ENCODE assay signal across 17 cellular contexts in genomic region chr16:68400083-68400923, GRCh38. TPM values are rescaled to one million over a fixed set of nuclear protein-coding genes. Genes with fewer than 3 reads are reported as not detected.
A peak's percentile ranks its signal among the peaks of the same experiment; 100 is the strongest.
DNase-seq lines count a peak whose midpoint lies in the region; ATAC-seq lines count a peak whose summit lies in the region.
"Had no signal": no experiment of that assay in that cellular context is flagged by ENCODE, and none has a peak within 500 bp of the region (broad histone marks: within the 10 kb centered on the region; RNA-seq: fewer than 3 reads in every experiment).

No MANE protein-coding gene starts in this region.

- no peak overlapping the region for H3K4me3 Mint-ChIP-seq in activated CD4-positive, alpha-beta T cell treated with anti-CD3 and anti-CD28 coated beads for 36 hours
- no peak overlapping the region for H3K4me3 Mint-ChIP-seq in activated naive CD4-positive, alpha-beta T cell treated with anti-CD3 and anti-CD28 coated beads for 36 hours
- H3K4me3 Mint-ChIP-seq in activated naive CD4-positive, alpha-beta T cell treated with anti-CD3 and anti-CD28 coated beads, Interleukin-2, amount 10 ng/mL, durations not matched to agents 7 days and 5 days: no peak overlapping the region
- H3K4me3 Mint-ChIP-seq in activated T-cell treated with anti-CD3 and anti-CD28 coated beads, Interleukin-2, amount 50 U/mL, for 72 hours: no peak overlapping the region
- H3K4me3 Mint-ChIP-seq in stimulated activated effector memory CD8-positive, alpha-beta T cell treated with anti-CD3 and anti-CD28 coated beads, Interleukin-12 subunit alpha, Interleukin-12 subunit beta, amount 100 ng/mL, for 72 hours: no peak overlapping the region

- POLR2A ChIA-PET in activated CD4-positive, alpha-beta T cell treated with anti-CD3 and anti-CD28 coated beads for 36 hours (lab: Charles Lee): interaction anchor here (0.6 to 1.2 kb wide), 2 partner anchors 17 to 169 kb away, joined by 3 to 4 read pairs; no protein-coding TSS in a partner anchor

- peak; percentile 89 for ATAC-seq in activated CD4-positive, alpha-beta T cell treated with anti-CD3 and anti-CD28 coated beads for 36 hours
- ATAC-seq in activated T-cell treated with anti-CD3 and anti-CD28 coated beads, Interleukin-2, amount 50 U/mL, for 72 hours (replicated peaks in 1 of 2): peak; percentile 91
- peak; percentile 78 for ATAC-seq in stimulated activated effector memory CD8-positive, alpha-beta T cell treated with anti-CD3 and anti-CD28 coated beads, Interleukin-12 subunit alpha, Interleukin-12 subunit beta, amount 100 ng/mL, for 72 hours
- ATAC-seq: HepG2 had no signal

- no peak overlapping the region for H3K27ac Mint-ChIP-seq in activated CD4-positive, alpha-beta T cell treated with anti-CD3 and anti-CD28 coated beads for 36 hours
- H3K27ac Mint-ChIP-seq in activated naive CD4-positive, alpha-beta T cell treated with anti-CD3 and anti-CD28 coated beads for 36 hours: no peak overlapping the region
- no peak overlapping the region for H3K27ac Mint-ChIP-seq in activated naive CD4-positive, alpha-beta T cell treated with anti-CD3 and anti-CD28 coated beads, Interleukin-2, amount 10 ng/mL, durations not matched to agents 7 days and 5 days
- no peak overlapping the region for H3K27ac Mint-ChIP-seq in activated T-cell treated with anti-CD3 and anti-CD28 coated beads, Interleukin-2, amount 50 U/mL, for 72 hours
- H3K27ac Mint-ChIP-seq in stimulated activated effector memory CD8-positive, alpha-beta T cell treated with anti-CD3 and anti-CD28 coated beads, Interleukin-12 subunit alpha, Interleukin-12 subunit beta, amount 100 ng/mL, for 72 hours: no peak overlapping the region

- CTCF ChIA-PET in activated CD4-positive, alpha-beta T cell treated with anti-CD3 and anti-CD28 coated beads for 36 hours (lab: Charles Lee): interaction anchor here (0.6 to 2.1 kb wide), 8 partner anchors 23 to 927 kb away, joined by 3 to 6 read pairs (median 4); no protein-coding TSS in a partner anchor
- CTCF ChIA-PET in activated naive CD4-positive, alpha-beta T cell treated with anti-CD3 and anti-CD28 coated beads for 36 hours (lab: Charles Lee): interaction anchor here (0.6 to 2.2 kb wide), 5 partner anchors 15 to 766 kb away, joined by 3 to 8 read pairs (median 3); no protein-coding TSS in a partner anchor
- CTCF ChIA-PET in activated naive CD4-positive, alpha-beta T cell treated with anti-CD3 and anti-CD28 coated beads, Interleukin-2, amount 10 ng/mL, durations not matched to agents 7 days and 5 days (lab: Charles Lee): interaction anchor here (0.7 to 1.2 kb wide), 3 partner anchors 43 to 138 kb away, joined by 3 to 5 read pairs (median 4); no protein-coding TSS in a partner anchor

- intact Hi-C loops in activated CD4-positive, alpha-beta T cell treated with anti-CD3 and anti-CD28 coated beads for 36 hours (cut with DNase I, micrococcal nuclease): no loop called here
- intact Hi-C loops in activated naive CD4-positive, alpha-beta T cell treated with anti-CD3 and anti-CD28 coated beads for 36 hours (cut with micrococcal nuclease): loop anchor here (5.0 kb wide), 1 partner anchor 33 kb away; no protein-coding TSS in a partner anchor

- no peaks in the 10 kb centered on the region for H3K9me3 Mint-ChIP-seq in activated CD4-positive, alpha-beta T cell treated with anti-CD3 and anti-CD28 coated beads for 36 hours (ENCODE audit: low read depth)
- no peaks in the 10 kb centered on the region for H3K9me3 Mint-ChIP-seq in activated naive CD4-positive, alpha-beta T cell treated with anti-CD3 and anti-CD28 coated beads for 36 hours
- no peaks in the 10 kb centered on the region for H3K9me3 Mint-ChIP-seq in activated naive CD4-positive, alpha-beta T cell treated with anti-CD3 and anti-CD28 coated beads, Interleukin-2, amount 10 ng/mL, durations not matched to agents 7 days and 5 days
- H3K9me3 Mint-ChIP-seq in activated T-cell treated with anti-CD3 and anti-CD28 coated beads, Interleukin-2, amount 50 U/mL, for 72 hours: no peaks in the 10 kb centered on the region
- H3K9me3 Mint-ChIP-seq in stimulated activated effector memory CD8-positive, alpha-beta T cell treated with anti-CD3 and anti-CD28 coated beads, Interleukin-12 subunit alpha, Interleukin-12 subunit beta, amount 100 ng/mL, for 72 hours: no peaks in the 10 kb centered on the region

- H3K36me3 Mint-ChIP-seq in activated CD4-positive, alpha-beta T cell treated with anti-CD3 and anti-CD28 coated beads for 36 hours (ENCODE audit: low read depth): no peaks in the 10 kb centered on the region
- no peaks in the 10 kb centered on the region for H3K36me3 Mint-ChIP-seq in activated naive CD4-positive, alpha-beta T cell treated with anti-CD3 and anti-CD28 coated beads for 36 hours (ENCODE audit: low read depth)
- H3K36me3 Mint-ChIP-seq in activated naive CD4-positive, alpha-beta T cell treated with anti-CD3 and anti-CD28 coated beads, Interleukin-2, amount 10 ng/mL, durations not matched to agents 7 days and 5 days: no peaks in the 10 kb centered on the region
- H3K36me3 Mint-ChIP-seq in activated T-cell treated with anti-CD3 and anti-CD28 coated beads, Interleukin-2, amount 50 U/mL, for 72 hours (ENCODE audit: insufficient read depth in 2 of 2): no peaks in the 10 kb centered on the region
- H3K36me3 Mint-ChIP-seq in stimulated activated effector memory CD8-positive, alpha-beta T cell treated with anti-CD3 and anti-CD28 coated beads, Interleukin-12 subunit alpha, Interleukin-12 subunit beta, amount 100 ng/mL, for 72 hours: no peaks in the 10 kb centered on the region

- no peaks in the 10 kb centered on the region for H3K27me3 Mint-ChIP-seq in activated CD4-positive, alpha-beta T cell treated with anti-CD3 and anti-CD28 coated beads for 36 hours
- H3K27me3 Mint-ChIP-seq in activated naive CD4-positive, alpha-beta T cell treated with anti-CD3 and anti-CD28 coated beads for 36 hours (ENCODE audit: low read depth): no peaks in the 10 kb centered on the region
- H3K27me3 Mint-ChIP-seq in activated naive CD4-positive, alpha-beta T cell treated with anti-CD3 and anti-CD28 coated beads, Interleukin-2, amount 10 ng/mL, durations not matched to agents 7 days and 5 days: peaks cover 62% of the 10 kb centered on the region
- no peaks in the 10 kb centered on the region for H3K27me3 Mint-ChIP-seq in activated T-cell treated with anti-CD3 and anti-CD28 coated beads, Interleukin-2, amount 50 U/mL, for 72 hours (ENCODE audit: low read depth)

- peaks cover 21% of the 10 kb centered on the region for H3K4me1 Mint-ChIP-seq in activated CD4-positive, alpha-beta T cell treated with anti-CD3 and anti-CD28 coated beads for 36 hours
- peaks cover 20% of the 10 kb centered on the region for H3K4me1 Mint-ChIP-seq in activated naive CD4-positive, alpha-beta T cell treated with anti-CD3 and anti-CD28 coated beads for 36 hours (ENCODE audit: low read depth)
- peaks cover 28% of the 10 kb centered on the region for H3K4me1 Mint-ChIP-seq in activated naive CD4-positive, alpha-beta T cell treated with anti-CD3 and anti-CD28 coated beads, Interleukin-2, amount 10 ng/mL, durations not matched to agents 7 days and 5 days
- peaks cover 28% of the 10 kb centered on the region for H3K4me1 Mint-ChIP-seq in activated T-cell treated with anti-CD3 and anti-CD28 coated beads, Interleukin-2, amount 50 U/mL, for 72 hours (ENCODE audit: low read depth)
- H3K4me1 Mint-ChIP-seq in stimulated activated effector memory CD8-positive, alpha-beta T cell treated with anti-CD3 and anti-CD28 coated beads, Interleukin-12 subunit alpha, Interleukin-12 subunit beta, amount 100 ng/mL, for 72 hours: peaks cover 19% of the 10 kb centered on the region

- DNase-seq in activated CD4-positive, alpha-beta T cell treated with anti-CD3 and anti-CD28 coated beads for 36 hours: peak; percentile 56
- DNase-seq in activated CD4-positive, alpha-beta T cell treated with anti-CD3 and anti-CD28 coated beads for 4 hours: no peak
- peak; percentile 51 for DNase-seq in activated naive CD4-positive, alpha-beta T cell treated with anti-CD3 and anti-CD28 coated beads for 36 hours
- no peak for DNase-seq in activated naive CD4-positive, alpha-beta T cell treated with anti-CD3 and anti-CD28 coated beads, Interleukin-2, amount 10 ng/mL, durations not matched to agents 7 days and 5 days
- peak; percentile 63 to 66 for DNase-seq in activated T-cell treated with anti-CD3 and anti-CD28 coated beads, Interleukin-2, amount 50 U/mL, for 72 hours
- no peak for DNase-seq in stimulated activated effector memory CD8-positive, alpha-beta T cell treated with anti-CD3 and anti-CD28 coated beads, Interleukin-12 subunit alpha, Interleukin-12 subunit beta, amount 100 ng/mL, for 72 hours (ENCODE audit: low spot score in 2 of 2)
- DNase-seq in inferior parietal cortex (ENCODE audit: extremely low spot score): no peak
- DNase-seq in NCI-H1436 (lab: John Stamatoyannopoulos, UW): no peak
- DNase-seq: 8988T, DMS 273 treated with DMSO at 0.1 percent for 48 hours, GM23248, Karpas-422, MM.1S, NCI-H1105, NCI-H187, NCI-H446 had no signal

RNA-seq across cellular contexts. Expression of gene SMPD3, which starts 48.0 kb away (rescaled TPM):
- total RNA-seq in activated CD4-positive, alpha-beta T cell treated with anti-CD3 and anti-CD28 coated beads for 36 hours: under 1 TPM; 0.07 to 0.37 TPM
- under 1 TPM; 0.40 to 0.67 TPM for total RNA-seq in activated naive CD4-positive, alpha-beta T cell treated with anti-CD3 and anti-CD28 coated beads for 36 hours
- under 1 TPM in 1 of 2 donors, not detected in 1; 0.19 TPM for total RNA-seq in activated T-cell treated with anti-CD3 and anti-CD28 coated beads, Interleukin-2, amount 50 U/mL, for 72 hours

Comparison
In these comparisons a context has a peak if more than half of its experiments do, and no peak if none do; other contexts are left out.
1. DNase-seq: peak in activated CD4-positive, alpha-beta T cell treated with anti-CD3 and anti-CD28 coated beads for 36 hours (single experiment), activated naive CD4-positive, alpha-beta T cell treated with anti-CD3 and anti-CD28 coated beads for 36 hours (single experiment) and activated T-cell treated with anti-CD3 and anti-CD28 coated beads, Interleukin-2, amount 50 U/mL, for 72 hours (2 of 2); none in activated CD4-positive, alpha-beta T cell treated with anti-CD3 and anti-CD28 coated beads for 4 hours (0 of 2), activated naive CD4-positive, alpha-beta T cell treated with anti-CD3 and anti-CD28 coated beads, Interleukin-2, amount 10 ng/mL, durations not matched to agents 7 days and 5 days (single experiment), stimulated activated effector memory CD8-positive, alpha-beta T cell treated with anti-CD3 and anti-CD28 coated beads, Interleukin-12 subunit alpha, Interleukin-12 subunit beta, amount 100 ng/mL, for 72 hours (0 of 2), inferior parietal cortex (single experiment) and NCI-H1436 (single experiment).
2. Peak in every context shown above with its lines, with median percentiles within 50 percentile points of each other: ATAC-seq.